17 cellular contexts compared by ENCODE assay signal in genomic region chr5:101306391-101307137, GRCh38.
DNase-seq lines count a peak whose midpoint lies in the region; ATAC-seq and TF ChIP-seq lines count a peak whose summit lies in the region.
"Had no signal": no experiment of that assay in that cellular context is flagged by ENCODE, and none has a peak within 500 bp of the region (broad histone marks: within the 10 kb centered on the region; RNA-seq: fewer than 3 reads in every experiment).

No MANE protein-coding gene starts in this region.

- no peaks in the 10 kb centered on the region for H3K36me3 Mint-ChIP-seq in stimulated activated naive B cell treated with anti-CD40 and anti-IgM and Interleukin-4, amounts not matched to agents 10 μg/mL and 1 μg/mL and 100 μg/mL, for 72 hours
- H3K36me3 Mint-ChIP-seq: CD4-positive, CD25-positive, alpha-beta regulatory T cell; stimulated activated effector memory CD8-positive, alpha-beta T cell treated with anti-CD3 and anti-CD28 coated beads, Interleukin-12 subunit alpha, Interleukin-12 subunit beta, amount 100 ng/mL, for 72 hours had no signal

- WGBS in stomach, 5 donors: 35 to 48% (median 42%) methylated on average over 5 of the region's 5 CpGs

- no peaks in the 10 kb centered on the region for H3K27me3 Mint-ChIP-seq in stimulated activated naive B cell treated with anti-CD40 and anti-IgM and Interleukin-4, amounts not matched to agents 10 μg/mL and 1 μg/mL and 100 μg/mL, for 72 hours
- H3K27me3 Mint-ChIP-seq: CD4-positive, CD25-positive, alpha-beta regulatory T cell had no signal

- ATAC-seq in GM21825 (IDR thresholded peaks at IDR 0.05; ENCODE audit: unreplicated experiment): no peak
- no peak for ATAC-seq in stimulated activated naive B cell treated with anti-CD40 and anti-IgM and Interleukin-4, amounts not matched to agents 10 μg/mL and 1 μg/mL and 100 μg/mL, for 72 hours (replicated peaks)
- ATAC-seq: heart right ventricle; lower lobe of right lung; stimulated activated effector memory CD8-positive, alpha-beta T cell treated with anti-CD3 and anti-CD28 coated beads, Interleukin-12 subunit alpha, Interleukin-12 subunit beta, amount 100 ng/mL, for 72 hours had no signal

- H3K9me3 Mint-ChIP-seq in stimulated activated naive B cell treated with anti-CD40 and anti-IgM and Interleukin-4, amounts not matched to agents 10 μg/mL and 1 μg/mL and 100 μg/mL, for 72 hours: no peaks in the 10 kb centered on the region
- H3K9me3 Mint-ChIP-seq: CD4-positive, CD25-positive, alpha-beta regulatory T cell; H9 had no signal

- no peaks in the 10 kb centered on the region for H3K9me3 ChIP-seq in stomach
- H3K9me3 ChIP-seq: ascending aorta, heart right ventricle, lower lobe of right lung had no signal

- no peak overlapping the region for H3K27ac Mint-ChIP-seq in stimulated activated naive B cell treated with anti-CD40 and anti-IgM and Interleukin-4, amounts not matched to agents 10 μg/mL and 1 μg/mL and 100 μg/mL, for 72 hours
- H3K27ac Mint-ChIP-seq: CD4-positive, CD25-positive, alpha-beta regulatory T cell; H9; stimulated activated effector memory CD8-positive, alpha-beta T cell treated with anti-CD3 and anti-CD28 coated beads, Interleukin-12 subunit alpha, Interleukin-12 subunit beta, amount 100 ng/mL, for 72 hours had no signal

- H3K4me1 ChIP-seq in stomach: no peaks in the 10 kb centered on the region
- H3K4me1 ChIP-seq: ascending aorta, heart right ventricle, lower lobe of right lung had no signal

- no peak for TF ChIP-seq POLR2A in stomach (IDR thresholded peaks at IDR 0.05)

- H3K4me3 Mint-ChIP-seq in stimulated activated naive B cell treated with anti-CD40 and anti-IgM and Interleukin-4, amounts not matched to agents 10 μg/mL and 1 μg/mL and 100 μg/mL, for 72 hours: no peak overlapping the region
- H3K4me3 Mint-ChIP-seq: CD4-positive, CD25-positive, alpha-beta regulatory T cell; H9; stimulated activated effector memory CD8-positive, alpha-beta T cell treated with anti-CD3 and anti-CD28 coated beads, Interleukin-12 subunit alpha, Interleukin-12 subunit beta, amount 100 ng/mL, for 72 hours had no signal

- no peak for TF ChIP-seq CTCF in kidney epithelial cell (IDR thresholded peaks at IDR 0.05; ENCODE audit: insufficient read depth, low read length, poor library complexity, severe bottlenecking)
- TF ChIP-seq CTCF in stomach (IDR thresholded peaks at IDR 0.05): no peak

- TF ChIP-seq EP300 in stomach (IDR thresholded peaks at IDR 0.05): no peak

- no peaks in the 10 kb centered on the region for H3K27me3 ChIP-seq in kidney epithelial cell (ENCODE audit: control insufficient read depth, insufficient read depth, low read length)
- no peaks in the 10 kb centered on the region for H3K27me3 ChIP-seq in stomach
- H3K27me3 ChIP-seq: ascending aorta, heart right ventricle had no signal

- intact Hi-C loops in stomach (cut with DNase I; ENCODE audit: low total_unique reads): no loop called here

- no peak overlapping the region for H3K27ac ChIP-seq in stomach
- H3K27ac ChIP-seq: ascending aorta, heart right ventricle, lower lobe of right lung, RWPE1, VCaP had no signal

- no peaks in the 10 kb centered on the region for H3K36me3 ChIP-seq in kidney epithelial cell (ENCODE audit: control insufficient read depth, insufficient read depth, low read length)
- no peaks in the 10 kb centered on the region for H3K36me3 ChIP-seq in stomach
- H3K36me3 ChIP-seq: ascending aorta, heart right ventricle, lower lobe of right lung had no signal

- no peaks in the 10 kb centered on the region for H3K4me1 Mint-ChIP-seq in stimulated activated naive B cell treated with anti-CD40 and anti-IgM and Interleukin-4, amounts not matched to agents 10 μg/mL and 1 μg/mL and 100 μg/mL, for 72 hours
- H3K4me1 Mint-ChIP-seq: CD4-positive, CD25-positive, alpha-beta regulatory T cell; stimulated activated effector memory CD8-positive, alpha-beta T cell treated with anti-CD3 and anti-CD28 coated beads, Interleukin-12 subunit alpha, Interleukin-12 subunit beta, amount 100 ng/mL, for 72 hours had no signal

- DNase-seq in DMS153 treated with DMSO at 0.1 percent for 48 hours (lab: John Stamatoyannopoulos, UW; ENCODE audit: unreplicated experiment) (peak; percentile 23), NCI-H1436 treated with DMSO at 0.1 percent for 48 hours (lab: John Stamatoyannopoulos, UW) (peak; percentile 67), NCI-H748 treated with DMSO at 0.1 percent for 48 hours (lab: John Stamatoyannopoulos, UW) (peak; percentile 89), kidney epithelial cell (ENCODE audit: low read depth) (peak; percentile 5), EL (no peak), stomach (no peak)
- no peak for DNase-seq in stimulated activated naive B cell treated with anti-CD40 and anti-IgM and Interleukin-4, amounts not matched to agents 10 μg/mL and 1 μg/mL and 100 μg/mL, for 72 hours
- DNase-seq: CD4-positive, CD25-positive, alpha-beta regulatory T cell; effector memory CD4-positive, alpha-beta T cell; H9; heart right ventricle; lower lobe of right lung had no signal

- H3K4me3 ChIP-seq in kidney epithelial cell (ENCODE audit: low read depth, low read length) (no peak overlapping the region), stomach (no peak overlapping the region)
- H3K4me3 ChIP-seq: ascending aorta, heart right ventricle, lower lobe of right lung had no signal

Comparison
In these comparisons a context has a peak if more than half of its experiments do, and no peak if none do; other contexts are left out.
1. DNase-seq: peak in DMS153 treated with DMSO at 0.1 percent for 48 hours (single experiment), NCI-H1436 treated with DMSO at 0.1 percent for 48 hours (single experiment), NCI-H748 treated with DMSO at 0.1 percent for 48 hours (single experiment) and kidney epithelial cell (single experiment); none in EL (single experiment), stimulated activated naive B cell treated with anti-CD40 and anti-IgM and Interleukin-4, amounts not matched to agents 10 μg/mL and 1 μg/mL and 100 μg/mL, for 72 hours (single experiment) and stomach (single experiment).